1 cellular context compared by ENCODE assay signal in genomic region chr7:47811632-47812380, GRCh38.
TF ChIP-seq lines count a peak whose summit lies in the region.

No MANE protein-coding gene starts in this region.

TF ChIP-seq in IMR-90, 13 proteins besides CTCF, POLR2A, EP300 and RAD21 (continued from another document):
- TF ChIP-seq USF2 (IDR thresholded peaks at IDR 0.05; ENCODE audit: low read depth, low read length) (no peak), MAZ (IDR thresholded peaks at IDR 0.05; ENCODE audit: borderline replicate concordance, low read depth, low read length) (no peak)
